In genomic region chr7:151518105-151518780, GRCh38 we compare ENCODE assay signal across 1 cellular context.
TF ChIP-seq lines count a peak whose summit lies in the region.

No MANE protein-coding gene starts in this region.

TF ChIP-seq in K562, 482 proteins besides CTCF, POLR2A, EP300 and RAD21 (continued from another document and continues in another):
- TF ChIP-seq ATF4 (CRISPR knock-in tag; IDR thresholded peaks at IDR 0.05) (no peak; the same call in 1 of the 2 replicates), NFRKB (IDR thresholded peaks at IDR 0.05; ENCODE audit: low read depth) (no peak), CBX8 (IDR thresholded peaks at IDR 0.05; ENCODE audit: borderline replicate concordance, extremely low read depth, low read depth, low read length, poor library complexity, severe bottlenecking) (no peak), KLF6 (CRISPR knock-in tag; IDR thresholded peaks at IDR 0.05; ENCODE audit: borderline replicate concordance) (no peak), SIN3B (IDR thresholded peaks at IDR 0.05; ENCODE audit: low read depth) (no peak; the same call in 1 of the 2 replicates), MIER1 (IDR thresholded peaks at IDR 0.05; ENCODE audit: low read depth) (no peak; the same call in 1 of the 2 replicates), SMARCE1 (IDR thresholded peaks at IDR 0.05) (peak; percentile 41; the same call in 1 of the 2 replicates), NR4A1 (CRISPR knock-in tag; IDR thresholded peaks at IDR 0.05) (no peak), NR4A1 (tag; IDR thresholded peaks at IDR 0.05) (no peak), ZNF592 (IDR thresholded peaks at IDR 0.05) (no peak), HES1 (IDR thresholded peaks at IDR 0.05; ENCODE audit: low read depth) (no peak), CTBP1 (IDR thresholded peaks at IDR 0.05; ENCODE audit: borderline replicate concordance) (peak; percentile 68), HLTF (IDR thresholded peaks at IDR 0.05) (no peak), CBFA2T2 (conservative IDR thresholded peaks at IDR 0.05) (no peak), BHLHE40 (IDR thresholded peaks at IDR 0.05; ENCODE audit: low read length) (peak; percentile 27; the same call in 1 of the 2 replicates), SNRNP70 (optimal IDR thresholded peaks at IDR 0.05; ENCODE audit: low read depth, low read length) (no peak), ATF3 (IDR thresholded peaks at IDR 0.05) (peak; percentile 41), ATF3 (CRISPR knock-in tag; conservative IDR thresholded peaks at IDR 0.05) (no peak), ZC3H11A (IDR thresholded peaks at IDR 0.05; ENCODE audit: low read depth, low read length) (no peak), NFE2L1 (tag; IDR thresholded peaks at IDR 0.05; ENCODE audit: borderline replicate concordance, low read depth) (no peak), CLOCK (CRISPR knock-in tag; IDR thresholded peaks at IDR 0.05; ENCODE audit: borderline replicate concordance) (no peak), TAF1 (IDR thresholded peaks at IDR 0.05; ENCODE audit: control insufficient read depth, extremely low read depth, insufficient read depth, low read length, severe bottlenecking) (peak; percentile 25), EHMT2 (IDR thresholded peaks at IDR 0.05) (0 out of 2 replicates have a peak, but pooled peaks have one; percentile 53), ZNF316 (IDR thresholded peaks at IDR 0.05) (peak; percentile 72), TOE1 (IDR thresholded peaks at IDR 0.05; ENCODE audit: borderline replicate concordance) (no peak), TOE1 (CRISPR knock-in tag; IDR thresholded peaks at IDR 0.05; ENCODE audit: borderline replicate concordance, low read depth) (no peak), NBN (IDR thresholded peaks at IDR 0.05; ENCODE audit: low read depth) (no peak), BACH1 (tag; IDR thresholded peaks at IDR 0.05) (no peak), CREB1 (IDR thresholded peaks at IDR 0.05) (no peak), CREB1 (CRISPR knock-in tag; IDR thresholded peaks at IDR 0.05) (no peak), ATF7 (IDR thresholded peaks at IDR 0.05) (no peak), SREBF1 (IDR thresholded peaks at IDR 0.05; ENCODE audit: borderline replicate concordance, low read depth, low read length) (no peak), XRCC4 (IDR thresholded peaks at IDR 0.05; ENCODE audit: extremely low read depth, insufficient read depth, insufficient read length) (no peak), OTX1 (CRISPR knock-in tag; IDR thresholded peaks at IDR 0.05) (no peak), XRCC3 (IDR thresholded peaks at IDR 0.05) (no peak), ZNF24 (IDR thresholded peaks at IDR 0.05) (no peak)
- TF ChIP-seq, protein P1, sequence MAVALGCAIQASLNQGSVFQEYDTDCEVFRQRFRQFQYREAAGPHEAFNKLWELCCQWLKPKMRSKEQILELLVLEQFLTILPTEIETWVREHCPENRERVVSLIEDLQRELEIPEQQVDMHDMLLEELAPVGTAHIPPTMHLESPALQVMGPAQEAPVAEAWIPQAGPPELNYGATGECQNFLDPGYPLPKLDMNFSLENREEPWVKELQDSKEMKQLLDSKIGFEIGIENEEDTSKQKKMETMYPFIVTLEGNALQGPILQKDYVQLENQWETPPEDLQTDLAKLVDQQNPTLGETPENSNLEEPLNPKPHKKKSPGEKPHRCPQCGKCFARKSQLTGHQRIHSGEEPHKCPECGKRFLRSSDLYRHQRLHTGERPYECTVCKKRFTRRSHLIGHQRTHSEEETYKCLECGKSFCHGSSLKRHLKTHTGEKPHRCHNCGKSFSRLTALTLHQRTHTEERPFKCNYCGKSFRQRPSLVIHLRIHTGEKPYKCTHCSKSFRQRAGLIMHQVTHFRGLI (CRISPR knock-in tag; IDR thresholded peaks at IDR 0.05): no peak
- TF ChIP-seq, protein P2, sequence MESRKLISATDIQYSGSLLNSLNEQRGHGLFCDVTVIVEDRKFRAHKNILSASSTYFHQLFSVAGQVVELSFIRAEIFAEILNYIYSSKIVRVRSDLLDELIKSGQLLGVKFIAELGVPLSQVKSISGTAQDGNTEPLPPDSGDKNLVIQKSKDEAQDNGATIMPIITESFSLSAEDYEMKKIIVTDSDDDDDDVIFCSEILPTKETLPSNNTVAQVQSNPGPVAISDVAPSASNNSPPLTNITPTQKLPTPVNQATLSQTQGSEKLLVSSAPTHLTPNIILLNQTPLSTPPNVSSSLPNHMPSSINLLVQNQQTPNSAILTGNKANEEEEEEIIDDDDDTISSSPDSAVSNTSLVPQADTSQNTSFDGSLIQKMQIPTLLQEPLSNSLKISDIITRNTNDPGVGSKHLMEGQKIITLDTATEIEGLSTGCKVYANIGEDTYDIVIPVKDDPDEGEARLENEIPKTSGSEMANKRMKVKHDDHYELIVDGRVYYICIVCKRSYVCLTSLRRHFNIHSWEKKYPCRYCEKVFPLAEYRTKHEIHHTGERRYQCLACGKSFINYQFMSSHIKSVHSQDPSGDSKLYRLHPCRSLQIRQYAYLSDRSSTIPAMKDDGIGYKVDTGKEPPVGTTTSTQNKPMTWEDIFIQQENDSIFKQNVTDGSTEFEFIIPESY (CRISPR knock-in tag; IDR thresholded peaks at IDR 0.05): no peak
- TF ChIP-seq, protein P3, sequence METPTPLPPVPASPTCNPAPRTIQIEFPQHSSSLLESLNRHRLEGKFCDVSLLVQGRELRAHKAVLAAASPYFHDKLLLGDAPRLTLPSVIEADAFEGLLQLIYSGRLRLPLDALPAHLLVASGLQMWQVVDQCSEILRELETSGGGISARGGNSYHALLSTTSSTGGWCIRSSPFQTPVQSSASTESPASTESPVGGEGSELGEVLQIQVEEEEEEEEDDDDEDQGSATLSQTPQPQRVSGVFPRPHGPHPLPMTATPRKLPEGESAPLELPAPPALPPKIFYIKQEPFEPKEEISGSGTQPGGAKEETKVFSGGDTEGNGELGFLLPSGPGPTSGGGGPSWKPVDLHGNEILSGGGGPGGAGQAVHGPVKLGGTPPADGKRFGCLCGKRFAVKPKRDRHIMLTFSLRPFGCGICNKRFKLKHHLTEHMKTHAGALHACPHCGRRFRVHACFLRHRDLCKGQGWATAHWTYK (CRISPR knock-in tag; IDR thresholded peaks at IDR 0.05): 0 out of 2 replicates have a peak, but pooled peaks have one; percentile 39
- TF ChIP-seq, protein P4, sequence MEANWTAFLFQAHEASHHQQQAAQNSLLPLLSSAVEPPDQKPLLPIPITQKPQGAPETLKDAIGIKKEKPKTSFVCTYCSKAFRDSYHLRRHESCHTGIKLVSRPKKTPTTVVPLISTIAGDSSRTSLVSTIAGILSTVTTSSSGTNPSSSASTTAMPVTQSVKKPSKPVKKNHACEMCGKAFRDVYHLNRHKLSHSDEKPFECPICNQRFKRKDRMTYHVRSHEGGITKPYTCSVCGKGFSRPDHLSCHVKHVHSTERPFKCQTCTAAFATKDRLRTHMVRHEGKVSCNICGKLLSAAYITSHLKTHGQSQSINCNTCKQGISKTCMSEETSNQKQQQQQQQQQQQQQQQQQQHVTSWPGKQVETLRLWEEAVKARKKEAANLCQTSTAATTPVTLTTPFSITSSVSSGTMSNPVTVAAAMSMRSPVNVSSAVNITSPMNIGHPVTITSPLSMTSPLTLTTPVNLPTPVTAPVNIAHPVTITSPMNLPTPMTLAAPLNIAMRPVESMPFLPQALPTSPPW (CRISPR knock-in tag; IDR thresholded peaks at IDR 0.05): no peak
- TF ChIP-seq, protein P5, sequence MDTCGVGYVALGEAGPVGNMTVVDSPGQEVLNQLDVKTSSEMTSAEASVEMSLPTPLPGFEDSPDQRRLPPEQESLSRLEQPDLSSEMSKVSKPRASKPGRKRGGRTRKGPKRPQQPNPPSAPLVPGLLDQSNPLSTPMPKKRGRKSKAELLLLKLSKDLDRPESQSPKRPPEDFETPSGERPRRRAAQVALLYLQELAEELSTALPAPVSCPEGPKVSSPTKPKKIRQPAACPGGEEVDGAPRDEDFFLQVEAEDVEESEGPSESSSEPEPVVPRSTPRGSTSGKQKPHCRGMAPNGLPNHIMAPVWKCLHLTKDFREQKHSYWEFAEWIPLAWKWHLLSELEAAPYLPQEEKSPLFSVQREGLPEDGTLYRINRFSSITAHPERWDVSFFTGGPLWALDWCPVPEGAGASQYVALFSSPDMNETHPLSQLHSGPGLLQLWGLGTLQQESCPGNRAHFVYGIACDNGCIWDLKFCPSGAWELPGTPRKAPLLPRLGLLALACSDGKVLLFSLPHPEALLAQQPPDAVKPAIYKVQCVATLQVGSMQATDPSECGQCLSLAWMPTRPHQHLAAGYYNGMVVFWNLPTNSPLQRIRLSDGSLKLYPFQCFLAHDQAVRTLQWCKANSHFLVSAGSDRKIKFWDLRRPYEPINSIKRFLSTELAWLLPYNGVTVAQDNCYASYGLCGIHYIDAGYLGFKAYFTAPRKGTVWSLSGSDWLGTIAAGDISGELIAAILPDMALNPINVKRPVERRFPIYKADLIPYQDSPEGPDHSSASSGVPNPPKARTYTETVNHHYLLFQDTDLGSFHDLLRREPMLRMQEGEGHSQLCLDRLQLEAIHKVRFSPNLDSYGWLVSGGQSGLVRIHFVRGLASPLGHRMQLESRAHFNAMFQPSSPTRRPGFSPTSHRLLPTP (IDR thresholded peaks at IDR 0.05; ENCODE audit: borderline replicate concordance, extremely low read depth, insufficient read length): no peak
- TF ChIP-seq, protein P6, sequence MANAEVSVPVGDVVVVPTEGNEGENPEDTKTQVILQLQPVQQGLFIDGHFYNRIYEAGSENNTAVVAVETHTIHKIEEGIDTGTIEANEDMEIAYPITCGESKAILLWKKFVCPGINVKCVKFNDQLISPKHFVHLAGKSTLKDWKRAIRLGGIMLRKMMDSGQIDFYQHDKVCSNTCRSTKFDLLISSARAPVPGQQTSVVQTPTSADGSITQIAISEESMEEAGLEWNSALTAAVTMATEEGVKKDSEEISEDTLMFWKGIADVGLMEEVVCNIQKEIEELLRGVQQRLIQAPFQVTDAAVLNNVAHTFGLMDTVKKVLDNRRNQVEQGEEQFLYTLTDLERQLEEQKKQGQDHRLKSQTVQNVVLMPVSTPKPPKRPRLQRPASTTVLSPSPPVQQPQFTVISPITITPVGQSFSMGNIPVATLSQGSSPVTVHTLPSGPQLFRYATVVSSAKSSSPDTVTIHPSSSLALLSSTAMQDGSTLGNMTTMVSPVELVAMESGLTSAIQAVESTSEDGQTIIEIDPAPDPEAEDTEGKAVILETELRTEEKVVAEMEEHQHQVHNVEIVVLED (CRISPR knock-in tag; IDR thresholded peaks at IDR 0.05): no peak
